16 cellular contexts compared by ENCODE assay signal in the genomic region with DNA sequence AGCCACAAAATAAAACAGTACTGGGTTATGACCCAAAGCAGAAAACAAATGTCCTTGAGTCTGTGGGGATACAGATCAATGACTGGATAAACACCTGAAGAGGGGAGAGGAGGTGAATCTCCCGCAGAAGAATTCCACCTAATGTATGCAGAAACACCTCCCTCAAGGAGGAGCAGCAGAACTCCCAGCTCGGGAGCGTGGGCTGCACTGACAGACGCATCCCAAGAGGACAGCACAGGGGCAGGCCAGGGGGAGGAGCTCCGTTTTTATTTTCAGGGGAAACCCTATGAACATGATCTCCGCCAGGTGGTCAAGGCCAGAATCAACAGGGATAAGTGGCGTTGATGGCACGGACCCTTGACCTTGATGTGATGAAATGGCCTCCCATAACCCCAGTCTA. TPM values are rescaled to one million over a fixed set of nuclear protein-coding genes. Genes with fewer than 3 reads are reported as not detected.
A peak's percentile ranks its signal among the peaks of the same experiment; 100 is the strongest.
DNase-seq lines count a peak whose midpoint lies in the region; ATAC-seq and TF ChIP-seq lines count a peak whose summit lies in the region.
"Had no signal": no experiment of that assay in that cellular context is flagged by ENCODE, and none has a peak within 500 bp of the region (broad histone marks: within the 10 kb centered on the region; RNA-seq: fewer than 3 reads in every experiment).

No MANE protein-coding gene starts in this region.

- H3K27ac Mint-ChIP-seq in T-helper 1 cell treated with Interleukin-12 subunit alpha and Interleukin-12 subunit beta and Interleukin-4 antibody, amounts not matched to agents 30 μg/mL and 1 μg/mL, for 36 hours, result peak overlapping the region; percentile 49

- H3K36me3 ChIP-seq in spleen, result no peaks in the 10 kb centered on the region
- H3K36me3 ChIP-seq: right lobe of liver had no signal

- no peaks in the 10 kb centered on the region for H3K9me3 Mint-ChIP-seq in T-helper 1 cell treated with Interleukin-12 subunit alpha and Interleukin-12 subunit beta and Interleukin-4 antibody, amounts not matched to agents 30 μg/mL and 1 μg/mL, for 36 hours

- no peaks in the 10 kb centered on the region for H3K36me3 Mint-ChIP-seq in T-helper 1 cell treated with Interleukin-12 subunit alpha and Interleukin-12 subunit beta and Interleukin-4 antibody, amounts not matched to agents 30 μg/mL and 1 μg/mL, for 36 hours (ENCODE audit: low read depth)

- H3K4me3 ChIP-seq in spleen, result no peak overlapping the region
- H3K4me3 ChIP-seq: body of pancreas, right lobe of liver had no signal

- 32 to 58% (median 52%) methylated on average over 7 to 8 of the region's 8 CpGs for WGBS in spleen, 5 donors

- TF ChIP-seq POLR2A in spleen (IDR thresholded peaks at IDR 0.05), result no peak

- DNase-seq in T-helper 1 cell, result no peak
- DNase-seq in caudate nucleus (lab: John Stamatoyannopoulos, UW), result peak in 32 of 61 donors; percentile 8 to 82 (median 40)
- peak; percentile 45 for DNase-seq in islet precursor cell
- DNase-seq in spleen, result peak; percentile 70
- no peak for DNase-seq in T1000 (lab: John Stamatoyannopoulos, UW)
- DNase-seq in activated CD4-positive, alpha-beta T cell treated with anti-CD3 and anti-CD28 coated beads for 48 hours, result no peak
- DNase-seq: activated gamma-delta T cell; foreskin keratinocyte; NCI-H187 treated with DMSO at 0.1 percent for 48 hours; stimulated activated naive CD8-positive, alpha-beta T cell treated with anti-CD3 and anti-CD28 coated beads, Interleukin-15, Interleukin-2, amounts not matched to agents 100 U/mL and 50 U/mL, for 24 hours had no signal

- peaks cover 0 to 24% (median 0%) of the 10 kb centered on the region in 7 donors for H3K27me3 ChIP-seq in spleen (replicated peaks in 1 of 7)
- H3K27me3 ChIP-seq: body of pancreas, foreskin keratinocyte, right lobe of liver had no signal

- ATAC-seq in GM21737 (IDR thresholded peaks at IDR 0.05; ENCODE audit: unreplicated experiment), result no peak
- ATAC-seq: body of pancreas; foreskin keratinocyte; stimulated activated naive CD8-positive, alpha-beta T cell treated with anti-CD3 and anti-CD28 coated beads, Interleukin-15, Interleukin-2, amounts not matched to agents 100 U/mL and 50 U/mL, for 24 hours had no signal

- peaks cover 2 to 57% (median 30%) of the 10 kb centered on the region in 6 donors for H3K4me1 ChIP-seq in spleen
- H3K4me1 ChIP-seq: body of pancreas, Caco-2, foreskin keratinocyte, right lobe of liver had no signal

- H3K9me3 ChIP-seq in spleen, result peaks cover 0 to under 1% (median 0%) of the 10 kb centered on the region in 8 donors
- H3K9me3 ChIP-seq: body of pancreas, Caco-2, right lobe of liver had no signal

- H3K27ac ChIP-seq in caudate nucleus (ENCODE audit: low read depth, low read length), result peak overlapping the region; percentile 37
- H3K27ac ChIP-seq in spleen, result peak overlapping the region in 5 of 8 donors; percentile 51 to 89 (median 72)
- H3K27ac ChIP-seq: foreskin keratinocyte, HL-60 had no signal

- no peaks in the 10 kb centered on the region for H3K27me3 Mint-ChIP-seq in T-helper 1 cell treated with Interleukin-12 subunit alpha and Interleukin-12 subunit beta and Interleukin-4 antibody, amounts not matched to agents 30 μg/mL and 1 μg/mL, for 36 hours (ENCODE audit: low read depth)

- no peak overlapping the region for H3K4me3 Mint-ChIP-seq in T-helper 1 cell treated with Interleukin-12 subunit alpha and Interleukin-12 subunit beta and Interleukin-4 antibody, amounts not matched to agents 30 μg/mL and 1 μg/mL, for 36 hours

- peaks cover 35% of the 10 kb centered on the region for H3K4me1 Mint-ChIP-seq in T-helper 1 cell treated with Interleukin-12 subunit alpha and Interleukin-12 subunit beta and Interleukin-4 antibody, amounts not matched to agents 30 μg/mL and 1 μg/mL, for 36 hours (ENCODE audit: low read depth)

- TF ChIP-seq CTCF in spleen (IDR thresholded peaks at IDR 0.05 in 8 of 11, conservative IDR thresholded peaks at IDR 0.05 in 3 of 11), result no peak

- intact Hi-C loops in spleen (cut with DNase I; ENCODE audit: low total_unique reads), result no loop called here

RNA-seq across cellular contexts. Expression of a gene that starts 41.8 kb away (rescaled TPM):
- 100 to 1,000 TPM; 193 to 322 (median 219) TPM for total RNA-seq in spleen
- polyA plus RNA-seq in spleen, result 10 to 100 TPM; 80.8 to 95.3 (median 84.4) TPM

Comparison
In these comparisons a context has a peak if more than half of its experiments do, and no peak if none do; other contexts are left out.
1. DNase-seq: peak in caudate nucleus (32 of 61), islet precursor cell (single experiment) and spleen (single experiment); none in T-helper 1 cell (0 of 5), T1000 (single experiment) and activated CD4-positive, alpha-beta T cell treated with anti-CD3 and anti-CD28 coated beads for 48 hours (single experiment).